In the genomic region with DNA sequence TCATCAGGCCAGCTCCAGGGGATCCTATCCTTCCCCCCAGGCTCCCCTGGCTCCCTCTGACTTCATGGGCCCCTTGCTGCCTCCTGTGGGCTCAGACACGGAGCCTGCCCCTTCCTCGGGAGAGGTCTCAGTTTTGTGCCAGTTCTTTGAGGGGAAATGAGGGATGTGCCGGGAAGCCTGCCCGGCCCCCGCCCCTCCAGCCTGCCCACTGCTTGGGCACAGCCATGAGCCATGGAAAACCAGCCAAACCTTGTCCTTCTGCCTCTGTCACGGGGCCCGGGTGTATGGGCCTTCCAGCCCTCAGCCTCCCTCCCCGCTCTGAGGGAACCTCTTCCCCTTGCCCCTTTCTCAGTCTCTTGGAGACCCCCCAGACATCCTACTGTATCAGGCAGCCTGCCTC, we compare ENCODE assay signal across 18 cellular contexts. TPM values are rescaled to one million over a fixed set of nuclear protein-coding genes. Genes with fewer than 3 reads are reported as not detected.
DNase-seq lines count a peak whose midpoint lies in the region; ATAC-seq and TF ChIP-seq lines count a peak whose summit lies in the region.
"Had no signal": no experiment of that assay in that cellular context is flagged by ENCODE, and none has a peak within 500 bp of the region (broad histone marks: within the 10 kb centered on the region; RNA-seq: fewer than 3 reads in every experiment).

No MANE protein-coding gene starts in this region.

- H3K27me3 Mint-ChIP-seq in endothelial cell (ENCODE audit: unreplicated experiment): peaks cover 8% of the 10 kb centered on the region
- H3K27me3 Mint-ChIP-seq: CD4-positive, alpha-beta T cell had no signal

- H3K4me3 Mint-ChIP-seq in endothelial cell (ENCODE audit: unreplicated experiment): no peak overlapping the region
- H3K4me3 Mint-ChIP-seq: CD4-positive, alpha-beta T cell; GM23338 had no signal

- H3K36me3 Mint-ChIP-seq in endothelial cell (ENCODE audit: low read depth, unreplicated experiment): peaks cover 5% of the 10 kb centered on the region

- TF ChIP-seq CTCF in RWPE1 (conservative IDR thresholded peaks at IDR 0.05; ENCODE audit: low read depth): no peak
- no peak for TF ChIP-seq CTCF in coronary artery (IDR thresholded peaks at IDR 0.05)
- no peak for TF ChIP-seq CTCF in endothelial cell (IDR thresholded peaks at IDR 0.05; ENCODE audit: unreplicated experiment)

- CTCF ChIA-PET in RWPE1 (lab: Yijun Ruan, JAX): interaction anchor here (0.6 kb wide), 1 partner anchor 96 kb away, joined by 3 read pairs; no protein-coding TSS in a partner anchor

- ATAC-seq in GM18519 (IDR thresholded peaks at IDR 0.05; ENCODE audit: low FRiP score, unreplicated experiment): no peak
- ATAC-seq: GM12878, GM23338 had no signal

- H3K9me3 Mint-ChIP-seq in endothelial cell (ENCODE audit: unreplicated experiment): no peaks in the 10 kb centered on the region
- H3K9me3 Mint-ChIP-seq: CD4-positive, alpha-beta T cell; GM23338 had no signal

- H3K27ac ChIP-seq in RWPE1: peak overlapping the region; percentile 81
- H3K27ac ChIP-seq in coronary artery: peak overlapping the region; percentile 68 to 84
- H3K27ac ChIP-seq: 22Rv1 had no signal

- peaks cover 6% of the 10 kb centered on the region for H3K4me1 Mint-ChIP-seq in endothelial cell (ENCODE audit: unreplicated experiment)
- H3K4me1 Mint-ChIP-seq: GM23338 had no signal

- peak; percentile 36 for DNase-seq in Ammon's horn (ENCODE audit: low spot score)
- DNase-seq in RWPE1 (ENCODE audit: low spot score): no peak
- no peak for DNase-seq in coronary artery (ENCODE audit: low spot score)
- DNase-seq in pons (ENCODE audit: low spot score): peak; percentile 2
- DNase-seq in endothelial cell (ENCODE audit: low spot score): no peak
- no peak for DNase-seq in EL
- no peak for DNase-seq in ureter (ENCODE audit: low spot score)
- DNase-seq: Calu3; CD4-positive, alpha-beta T cell; DMS 273 treated with DMSO at 0.1 percent for 48 hours; H7 had no signal

- POLR2A ChIA-PET in RWPE1 (lab: Yijun Ruan, JAX; ENCODE audit: low non-redundant PET): no interaction called here

- peak overlapping the region; percentile 11 for H3K4me3 ChIP-seq in coronary artery
- H3K4me3 ChIP-seq: GM12878, GM23338 had no signal

- H3K27ac Mint-ChIP-seq in endothelial cell (ENCODE audit: unreplicated experiment): no peak overlapping the region
- H3K27ac Mint-ChIP-seq: CD4-positive, alpha-beta T cell; GM23338 had no signal

RNA-seq across cellular contexts. Expression of gene BGN, which starts 6.8 kb away (rescaled TPM):
- 393 TPM for total RNA-seq in endothelial cell (ENCODE audit: unreplicated experiment)
- total RNA-seq in ureter: 77.5 TPM
- total RNA-seq: Calu3; CD4-positive, alpha-beta T cell; G401 had no signal

RNA-seq across cellular contexts. Expression of gene ATP2B3, which starts 15.9 kb away (rescaled TPM):
- 0.10 TPM for total RNA-seq in endothelial cell (ENCODE audit: unreplicated experiment)
- not detected for total RNA-seq in ureter
- total RNA-seq: Calu3; CD4-positive, alpha-beta T cell; Daoy; G401; GM12878; H7; HT1080 had no signal

RNA-seq across cellular contexts. Expression of gene HAUS7, which starts 31.2 kb away (rescaled TPM):
- 27.7 TPM for total RNA-seq in endothelial cell (ENCODE audit: unreplicated experiment)
- total RNA-seq in ureter: 33.3 TPM

RNA-seq across cellular contexts. Expression of gene TREX2, which starts 55.7 kb away (rescaled TPM):
- total RNA-seq in endothelial cell (ENCODE audit: unreplicated experiment): 1.5 TPM
- total RNA-seq in ureter: 2.1 TPM
- total RNA-seq: G401 had no signal

Comparison
In these comparisons a context has a peak if more than half of its experiments do, and no peak if none do; other contexts are left out.
1. DNase-seq: peak in Ammon's horn (single experiment) and pons (single experiment); none in RWPE1 (single experiment), coronary artery (single experiment), endothelial cell (single experiment), EL (single experiment) and ureter (single experiment).